16 cellular contexts compared by ENCODE assay signal in genomic region chr11:57169732-57170313, GRCh38. TPM values are rescaled to one million over a fixed set of nuclear protein-coding genes. Genes with fewer than 3 reads are reported as not detected.
"Had no signal": no experiment of that assay in that cellular context is flagged by ENCODE, and none has a peak within 500 bp of the region (broad histone marks: within the 10 kb centered on the region; RNA-seq: fewer than 3 reads in every experiment).

No MANE protein-coding gene starts in this region.

RNA-seq across cellular contexts. Expression of gene LRRC55, which starts 11.9 kb away (rescaled TPM):
- total RNA-seq: activated naive CD4-positive, alpha-beta T cell treated with anti-CD3 and anti-CD28 coated beads for 36 hours; activated naive CD4-positive, alpha-beta T cell treated with anti-CD3 and anti-CD28 coated beads, Interleukin-2, amount 50 U/mL, for 72 hours; activated naive CD8-positive, alpha-beta T cell treated with anti-CD3 and anti-CD28 coated beads for 36 hours; activated naive CD8-positive, alpha-beta T cell treated with anti-CD3 and anti-CD28 coated beads, Interleukin-2, amount 10 ng/mL, durations not matched to agents 7 days and 5 days; activated T-cell treated with anti-CD3 and anti-CD28 coated beads, Interleukin-2, amount 50 U/mL, for 4 hours; activated T-cell treated with anti-CD3 and anti-CD28 coated beads, Interleukin-2, amount 50 U/mL, for 72 hours; activated T-helper 1 cell treated with anti-CD3 and anti-CD28 coated beads, Interleukin-12 subunit alpha, Interleukin-12 subunit beta, Interleukin-2, Interleukin-4 antibody, amounts not matched to agents 30 ng/mL and 10 ng/mL and 1 ng/mL, durations not matched to agents 14 hours and 24 hours and 36 hours; activated T-helper 17 cell treated with anti-CD3 and anti-CD28 coated beads, Interleukin-2, amount 50 U/mL, for 72 hours; activated T-helper 2 cell treated with anti-CD3 and anti-CD28 coated beads, Interferon-gamma antibody, Interleukin-2, Interleukin-4, amounts not matched to agents 10 μg/mL and 5 μg/mL and 100 μg/mL, durations not matched to agents 14 hours and 24 hours and 36 hours; ascending aorta; astrocyte; body of pancreas; breast epithelium; bronchial epithelial cell; chondrocyte had no signal
- polyA plus RNA-seq: cardiac muscle cell had no signal
